ENCODE assay signal across 33 cellular contexts in genomic region chr16:9630119-9630518, GRCh38.
"Had no signal": no experiment of that assay in that cellular context is flagged by ENCODE, and none has a peak within 500 bp of the region (broad histone marks: within the 10 kb centered on the region; RNA-seq: fewer than 3 reads in every experiment).

No MANE protein-coding gene starts in this region.

- H3K4me3 ChIP-seq: adrenal gland, ascending aorta, breast epithelium, cardiac muscle cell had no signal

- H3K9me3 ChIP-seq: adrenal gland, ascending aorta, breast epithelium had no signal

- H3K4me1 ChIP-seq: adrenal gland, ascending aorta, breast epithelium had no signal

- H3K27me3 ChIP-seq: adrenal gland, ascending aorta, brain microvascular endothelial cell, breast epithelium, cardiac muscle cell had no signal

- ATAC-seq: activated naive CD4-positive, alpha-beta T cell treated with anti-CD3 and anti-CD28 coated beads, Interleukin-2, amount 50 U/mL, for 72 hours; activated naive CD8-positive, alpha-beta T cell treated with anti-CD3 and anti-CD28 coated beads, Interleukin-2, amount 50 U/mL, for 24 hours; activated T-cell treated with anti-CD3 and anti-CD28 coated beads, Interleukin-2, amount 50 U/mL, for 4 hours; activated T-cell treated with anti-CD3 and anti-CD28 coated beads, Interleukin-2, amount 50 U/mL, for 72 hours; activated T-helper 17 cell treated with anti-CD3 and anti-CD28 coated beads, Interleukin-2, amount 50 U/mL, for 72 hours had no signal

- FAIRE-seq: astrocyte, bronchial epithelial cell had no signal

- H3K27ac ChIP-seq: adrenal gland, ascending aorta, brain microvascular endothelial cell, breast epithelium, cardiac muscle cell had no signal

- H3K36me3 ChIP-seq: adrenal gland, ascending aorta, brain microvascular endothelial cell, breast epithelium, cardiac muscle cell had no signal

- DNase-seq: activated effector memory CD4-positive, alpha-beta T cell treated with anti-CD3 and anti-CD28 coated beads, Interleukin-2, amount 50 U/mL, for 16 hours; activated effector memory CD4-positive, alpha-beta T cell treated with Interleukin-2 at 50 U/mL for 16 hours; activated gamma-delta T cell; activated gamma-delta T cell treated with Interleukin-2 at 50 U/mL for 16 hours; activated naive CD4-positive, alpha-beta T cell; activated naive CD4-positive, alpha-beta T cell treated with anti-CD3 and anti-CD28 coated beads for 36 hours; activated naive CD4-positive, alpha-beta T cell treated with anti-CD3 and anti-CD28 coated beads, Interleukin-2, amount 10 ng/mL, durations not matched to agents 7 days and 5 days; activated naive CD4-positive, alpha-beta T cell treated with anti-CD3 and anti-CD28 coated beads, Interleukin-2, amount 50 U/mL, for 16 hours; activated naive CD4-positive, alpha-beta T cell treated with Interleukin-2 at 50 U/mL for 16 hours; activated naive CD8-positive, alpha-beta T cell treated with anti-CD3 and anti-CD28 coated beads for 36 hours; activated naive CD8-positive, alpha-beta T cell treated with anti-CD3 and anti-CD28 coated beads, Interleukin-2, amount 10 ng/mL, durations not matched to agents 7 days and 5 days; activated naive CD8-positive, alpha-beta T cell treated with anti-CD3 and anti-CD28 coated beads, Interleukin-2, amount 50 U/mL, for 24 hours; activated T-cell treated with anti-CD3 and anti-CD28 coated beads, Interleukin-2, amount 50 U/mL, for 1 hour; activated T-cell treated with anti-CD3 and anti-CD28 coated beads, Interleukin-2, amount 50 U/mL, for 24 hours; activated T-cell treated with anti-CD3 and anti-CD28 coated beads, Interleukin-2, amount 50 U/mL, for 4 hours; activated T-cell treated with anti-CD3 and anti-CD28 coated beads, Interleukin-2, amount 50 U/mL, for 48 hours; activated T-cell treated with anti-CD3 and anti-CD28 coated beads, Interleukin-2, amount 50 U/mL, for 72 hours; adrenal gland; amniotic stem cell; amygdala; anterior cingulate cortex; aorta; brain microvascular endothelial cell; caudate nucleus; central memory CD4-positive, alpha-beta T cell; cerebellar nuclear complex had no signal
